19 cellular contexts compared by ENCODE assay signal in genomic region chr9:3161912-3162311, GRCh38.
"Had no signal": no experiment of that assay in that cellular context is flagged by ENCODE, and none has a peak within 500 bp of the region (broad histone marks: within the 10 kb centered on the region; RNA-seq: fewer than 3 reads in every experiment).

No MANE protein-coding gene starts in this region.

- H3K27me3 ChIP-seq: ascending aorta, body of pancreas had no signal

- H3K27ac ChIP-seq: ascending aorta, body of pancreas, coronary artery had no signal

- H3K4me1 ChIP-seq: ascending aorta, body of pancreas had no signal

- FAIRE-seq: bronchial epithelial cell, TTC549 had no signal

- H3K36me3 ChIP-seq: ascending aorta had no signal

- H3K9me3 ChIP-seq: body of pancreas had no signal

- ATAC-seq: activated CD4-positive, CD25-positive, alpha-beta regulatory T cell treated with anti-CD3 and anti-CD28 coated beads, Interleukin-2, amount 50 U/mL, for 24 hours; activated CD8-positive, alpha-beta T cell treated with anti-CD3 and anti-CD28 coated beads for 36 hours; body of pancreas had no signal

- H3K4me3 ChIP-seq: ascending aorta, body of pancreas, coronary artery had no signal

- DNase-seq: activated CD4-positive, alpha-beta T cell treated with anti-CD3 and anti-CD28 coated beads for 4 hours; activated CD8-positive, alpha-beta memory T cell treated with anti-CD3 and anti-CD28 coated beads, Interleukin-2, amount 50 U/mL, for 48 hours; activated CD8-positive, alpha-beta T cell treated with anti-CD3 and anti-CD28 coated beads for 36 hours; activated T-cell treated with anti-CD3 and anti-CD28 coated beads, Interleukin-2, amount 50 U/mL, for 1 hour; body of pancreas; central memory CD4-positive, alpha-beta T cell; Kasumi-1; NCI-H1105 treated with DMSO at 0.1 percent for 48 hours; NCI-H1930; NCI-H510A treated with DMSO at 0.1 percent for 48 hours; NCI-H748 treated with DMSO at 0.1 percent for 48 hours; SIG-M5; T-helper 2 cell; T1000 had no signal
